24 cellular contexts compared by ENCODE assay signal in the genomic region with DNA sequence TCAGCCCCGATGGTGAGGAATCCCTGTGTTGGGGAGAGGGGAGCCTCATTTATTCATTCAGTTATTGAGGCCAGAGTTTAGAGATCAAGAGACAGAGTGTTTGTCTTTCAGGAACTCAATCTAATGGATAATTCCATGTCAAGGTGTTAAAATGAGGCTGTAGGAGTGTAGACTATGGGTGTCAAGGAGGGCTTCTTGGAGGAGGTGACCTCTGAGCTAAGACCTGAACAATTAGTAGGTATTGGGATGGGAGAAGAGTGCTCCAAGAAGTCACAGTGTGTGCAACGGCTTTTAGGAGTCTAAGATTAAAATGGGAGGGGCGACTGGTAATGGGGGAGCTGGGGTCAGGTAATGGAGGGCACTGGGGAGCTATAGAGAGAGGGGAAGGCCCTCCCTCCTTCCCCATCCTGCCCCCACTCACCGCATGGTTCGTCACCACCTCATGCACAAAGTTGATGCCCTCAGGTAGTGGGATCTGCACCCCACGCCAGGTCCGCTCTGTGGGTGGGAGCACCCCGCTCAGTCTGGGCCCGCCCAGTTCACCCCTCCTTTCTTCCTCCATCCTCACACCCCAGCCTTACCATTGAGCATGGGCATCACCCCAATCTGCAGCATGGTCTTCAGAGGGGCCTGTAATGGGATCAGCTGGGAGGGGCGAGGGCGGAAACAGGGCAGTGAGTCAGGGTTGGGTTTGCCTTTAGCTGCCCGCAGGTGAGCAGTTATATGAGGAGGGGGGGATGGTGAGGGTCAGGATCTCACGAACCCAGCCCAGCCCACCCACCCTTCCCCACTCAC.
"Had no signal": no experiment of that assay in that cellular context is flagged by ENCODE, and none has a peak within 500 bp of the region (broad histone marks: within the 10 kb centered on the region; RNA-seq: fewer than 3 reads in every experiment).

No MANE protein-coding gene starts in this region.

- H3K9me3 ChIP-seq: adrenal gland, Peyer's patch, SJCRH30, SK-N-SH had no signal

- H3K4me2 ChIP-seq: KMS-11, SK-N-SH had no signal

- H3K4me1 Mint-ChIP-seq: activated CD4-positive, alpha-beta T cell treated with anti-CD3 and anti-CD28 coated beads for 36 hours; activated naive CD8-positive, alpha-beta T cell treated with anti-CD3 and anti-CD28 coated beads, Interleukin-2, amount 10 ng/mL, durations not matched to agents 7 days and 5 days; brain had no signal

- H3K27ac Mint-ChIP-seq: activated CD4-positive, alpha-beta T cell treated with anti-CD3 and anti-CD28 coated beads for 36 hours; activated CD8-positive, alpha-beta T cell treated with anti-CD3 and anti-CD28 coated beads, Interleukin-2, amount 10 ng/mL, durations not matched to agents 7 days and 5 days; activated naive CD8-positive, alpha-beta T cell treated with anti-CD3 and anti-CD28 coated beads, Interleukin-2, amount 10 ng/mL, durations not matched to agents 7 days and 5 days; brain had no signal

- FAIRE-seq: astrocyte had no signal

- H3K36me3 Mint-ChIP-seq: activated naive CD8-positive, alpha-beta T cell treated with anti-CD3 and anti-CD28 coated beads, Interleukin-2, amount 10 ng/mL, durations not matched to agents 7 days and 5 days had no signal

- H3K4me1 ChIP-seq: Peyer's patch had no signal

- H3K27me3 ChIP-seq: adrenal gland, Peyer's patch, SJCRH30 had no signal

- H3K4me3 ChIP-seq: adrenal gland, Peyer's patch, SJCRH30 had no signal

- H3K27ac ChIP-seq: adrenal gland, KMS-11, Peyer's patch, SJCRH30, VCaP had no signal

- H3K9me3 Mint-ChIP-seq: activated naive CD8-positive, alpha-beta T cell treated with anti-CD3 and anti-CD28 coated beads, Interleukin-2, amount 10 ng/mL, durations not matched to agents 7 days and 5 days; brain had no signal

- DNase-seq: activated CD4-positive, alpha-beta T cell treated with anti-CD3 and anti-CD28 coated beads for 36 hours; activated CD8-positive, alpha-beta memory T cell treated with anti-CD3 and anti-CD28 coated beads, Interleukin-2, amount 50 U/mL, for 48 hours; activated CD8-positive, alpha-beta T cell treated with anti-CD3 and anti-CD28 coated beads, Interleukin-2, amount 10 ng/mL, durations not matched to agents 7 days and 5 days; activated naive CD4-positive, alpha-beta T cell treated with anti-CD3 and anti-CD28 coated beads, Interleukin-2, amount 50 U/mL, for 16 hours; activated naive CD8-positive, alpha-beta T cell treated with anti-CD3 and anti-CD28 coated beads, Interleukin-2, amount 10 ng/mL, durations not matched to agents 7 days and 5 days; activated T-cell treated with anti-CD3 and anti-CD28 coated beads, Interleukin-2, amount 50 U/mL, for 1 hour; adrenal gland; MV-4-11; NCI-H1092 treated with DMSO at 0.1 percent for 48 hours; NCI-H1417 treated with DMSO at 0.1 percent for 48 hours; NCI-H1694; NCI-H2029; NCI-H2107; NCI-H510A treated with DMSO at 0.1 percent for 48 hours; NCI-H69; Peyer's patch; Right ventricle myocardium superior; SJCRH30; SK-N-SH; T-helper 1 cell had no signal

- ATAC-seq: activated CD4-positive, alpha-beta T cell treated with anti-CD3 and anti-CD28 coated beads for 36 hours; activated CD8-positive, alpha-beta T cell treated with anti-CD3 and anti-CD28 coated beads, Interleukin-2, amount 10 ng/mL, durations not matched to agents 7 days and 5 days had no signal

- H3K9ac ChIP-seq: KMS-11, SK-N-SH had no signal

- H3K4me3 Mint-ChIP-seq: activated CD4-positive, alpha-beta T cell treated with anti-CD3 and anti-CD28 coated beads for 36 hours; activated CD8-positive, alpha-beta T cell treated with anti-CD3 and anti-CD28 coated beads, Interleukin-2, amount 10 ng/mL, durations not matched to agents 7 days and 5 days; activated naive CD8-positive, alpha-beta T cell treated with anti-CD3 and anti-CD28 coated beads, Interleukin-2, amount 10 ng/mL, durations not matched to agents 7 days and 5 days; brain had no signal
